ENCODE assay signal across 12 cellular contexts in the genomic region with DNA sequence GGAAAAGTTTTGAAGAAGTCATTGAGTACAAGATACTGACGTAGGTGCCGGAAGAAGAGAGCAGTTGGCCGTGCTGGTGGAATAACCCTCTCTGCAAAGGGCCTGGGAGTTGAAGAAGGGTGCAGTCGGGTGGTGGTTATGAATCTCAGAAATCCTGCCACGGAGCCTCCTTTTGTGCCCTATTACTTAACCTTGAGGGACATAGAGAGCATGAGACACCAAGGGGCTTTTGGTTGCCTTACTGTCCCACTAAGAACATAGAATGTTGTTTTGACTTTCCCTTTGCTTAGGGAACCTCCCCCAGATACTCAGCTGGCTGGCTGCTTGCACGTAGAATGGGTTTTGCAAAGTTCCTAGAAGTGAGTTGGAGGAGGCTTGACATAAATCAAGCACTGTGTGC. TPM values are rescaled to one million over a fixed set of nuclear protein-coding genes. Genes with fewer than 3 reads are reported as not detected.
DNase-seq lines count a peak whose midpoint lies in the region; ATAC-seq and TF ChIP-seq lines count a peak whose summit lies in the region.
"Had no signal": no experiment of that assay in that cellular context is flagged by ENCODE, and none has a peak within 500 bp of the region (broad histone marks: within the 10 kb centered on the region; RNA-seq: fewer than 3 reads in every experiment).

No MANE protein-coding gene starts in this region.

- H3F3A ChIP-seq in GM23338 (replicated peaks; ENCODE audit: low read depth) (no peaks in the 10 kb centered on the region), neural progenitor cell (ENCODE audit: low read depth) (no peaks in the 10 kb centered on the region)

- no peak overlapping the region for H3K27ac ChIP-seq in GM23338 (ENCODE audit: low read depth)
- no peak overlapping the region for H3K27ac ChIP-seq in neural progenitor cell

- H3K4me1 ChIP-seq in GM23338 (ENCODE audit: insufficient read depth) (no peaks in the 10 kb centered on the region), neural progenitor cell (no peaks in the 10 kb centered on the region)

- TF ChIP-seq CTCF in GM23338 (conservative IDR thresholded peaks at IDR 0.05; ENCODE audit: low read depth in 2 of 2) (no peak), neural progenitor cell (IDR thresholded peaks at IDR 0.05) (no peak), chondrocyte (IDR thresholded peaks at IDR 0.05) (no peak)

- H3K9me3 Mint-ChIP-seq in GM23338 (no peaks in the 10 kb centered on the region; the same call in 2 of the 3 replicates), neural progenitor cell (peaks cover 17% of the 10 kb centered on the region), chondrocyte (ENCODE audit: low read depth) (peaks cover 11% of the 10 kb centered on the region)

- H3K36me3 Mint-ChIP-seq in GM23338 (ENCODE audit: low read depth), result no peaks in the 10 kb centered on the region
- peaks cover 2% of the 10 kb centered on the region for H3K36me3 Mint-ChIP-seq in neural progenitor cell
- no peaks in the 10 kb centered on the region for H3K36me3 Mint-ChIP-seq in chondrocyte (ENCODE audit: low read depth)

- H3K27me3 Mint-ChIP-seq in GM23338 (ENCODE audit: insufficient read depth, low read depth, poor library complexity) (peaks cover 2% of the 10 kb centered on the region), neural progenitor cell (ENCODE audit: insufficient read depth, low read depth) (peaks cover 5% of the 10 kb centered on the region), chondrocyte (ENCODE audit: low read depth) (no peaks in the 10 kb centered on the region)

- H3K9me3 ChIP-seq in neural progenitor cell (ENCODE audit: low read depth), result no peaks in the 10 kb centered on the region

- no peak overlapping the region for H3K4me3 Mint-ChIP-seq in GM23338
- H3K4me3 Mint-ChIP-seq in neural progenitor cell, result no peak overlapping the region
- no peak overlapping the region for H3K4me3 Mint-ChIP-seq in chondrocyte (ENCODE audit: unreplicated experiment)

- no peaks in the 10 kb centered on the region for H3K27me3 ChIP-seq in GM23338 (ENCODE audit: insufficient read depth)
- no peaks in the 10 kb centered on the region for H3K27me3 ChIP-seq in neural progenitor cell

- no peak overlapping the region for H3K9ac ChIP-seq in neural progenitor cell

- no peaks in the 10 kb centered on the region for H4K20me1 ChIP-seq in GM23338 (replicated peaks; ENCODE audit: insufficient read depth)
- no peaks in the 10 kb centered on the region for H4K20me1 ChIP-seq in neural progenitor cell (ENCODE audit: low read depth)

- DNase-seq in GM23338 (ENCODE audit: low spot score), result no peak
- peak in 3 of 5 experiments; percentile 22 to 83 (median 38) for DNase-seq in T-helper 2 cell
- DNase-seq in activated naive CD4-positive, alpha-beta T cell treated with Interleukin-2 at 50 U/mL for 16 hours, result peak; percentile 49
- no peak for DNase-seq in neural progenitor cell (ENCODE audit: low spot score)
- no peak for DNase-seq in G401 (ENCODE audit: low spot score)
- DNase-seq in chondrocyte (ENCODE audit: low spot score), result no peak
- no peak for DNase-seq in ureter (ENCODE audit: low spot score)
- DNase-seq: C1 segment of cervical spinal cord, cerebellar nuclear complex, NCI-H2171, substantia nigra had no signal

- H3K27ac Mint-ChIP-seq in GM23338 (no peak overlapping the region), neural progenitor cell (no peak overlapping the region), chondrocyte (ENCODE audit: unreplicated experiment) (no peak overlapping the region)

- H2AFZ ChIP-seq in GM23338 (peak overlapping the region; percentile 61; the same call in 1 of the 2 replicates), neural progenitor cell (replicated peaks) (peak overlapping the region; percentile 50)

- H3K4me2 ChIP-seq in GM23338 (no peak overlapping the region), neural progenitor cell (no peak overlapping the region)

- no peaks in the 10 kb centered on the region for H3K9me2 ChIP-seq in GM23338 (ENCODE audit: insufficient read depth)

- H3K4me3 ChIP-seq in GM23338 (no peak overlapping the region), neural progenitor cell (no peak overlapping the region)

- in situ Hi-C loops in G401 (cut with HindIII; ENCODE audit: low sequenced_read_pairs), result no loop called here

- H3K79me2 ChIP-seq in GM23338 (replicated peaks; ENCODE audit: insufficient read depth) (no peaks in the 10 kb centered on the region), neural progenitor cell (ENCODE audit: low read depth) (no peaks in the 10 kb centered on the region)

- H3K36me3 ChIP-seq in GM23338 (ENCODE audit: insufficient read depth) (no peaks in the 10 kb centered on the region), neural progenitor cell (no peaks in the 10 kb centered on the region)

- no peak for ATAC-seq in GM23338
- no peak for ATAC-seq in GM21526 (IDR thresholded peaks at IDR 0.05; ENCODE audit: low FRiP score, unreplicated experiment)

- H3K4me1 Mint-ChIP-seq in GM23338 (no peaks in the 10 kb centered on the region), neural progenitor cell (no peaks in the 10 kb centered on the region), chondrocyte (ENCODE audit: low read depth) (no peaks in the 10 kb centered on the region)

TF ChIP-seq in GM23338, 12 proteins besides CTCF, POLR2A, EP300 and RAD21 (continues in another document):
- TF ChIP-seq STAT1 (IDR thresholded peaks at IDR 0.05; ENCODE audit: unreplicated experiment), result no peak
- TF ChIP-seq REST (IDR thresholded peaks at IDR 0.05; ENCODE audit: unreplicated experiment), result no peak

RNA-seq across cellular contexts. Expression of gene CD28, which starts 1.3 kb away (rescaled TPM):
- total RNA-seq in GM23338 (2014; rRNA removed; shearing (Covaris generic)), result not detected in 2 replicates
- polyA plus RNA-seq in GM23338 (2016; fragmentation: Nextera tagmentation; extraction: Ambion mirVana), result not detected in 2 replicates
- total RNA-seq in neural progenitor cell (ENCODE audit: low replicate concordance) (not detected in 2 replicates), chondrocyte (0.05 TPM in 1 of 3 replicates, not detected in the others), ureter (0.21 TPM)
- total RNA-seq in G401 (2014; rRNA removed; shearing (Covaris generic)), result not detected in 2 replicates

Comparison
In these comparisons a context has a peak if more than half of its experiments do, and no peak if none do; other contexts are left out.
1. DNase-seq: peak in T-helper 2 cell (3 of 5) and activated naive CD4-positive, alpha-beta T cell treated with Interleukin-2 at 50 U/mL for 16 hours (single experiment); none in GM23338 (single experiment), neural progenitor cell (single experiment), G401 (single experiment), chondrocyte (single experiment) and ureter (single experiment).